ENCODE assay signal across 17 cellular contexts in the genomic region with DNA sequence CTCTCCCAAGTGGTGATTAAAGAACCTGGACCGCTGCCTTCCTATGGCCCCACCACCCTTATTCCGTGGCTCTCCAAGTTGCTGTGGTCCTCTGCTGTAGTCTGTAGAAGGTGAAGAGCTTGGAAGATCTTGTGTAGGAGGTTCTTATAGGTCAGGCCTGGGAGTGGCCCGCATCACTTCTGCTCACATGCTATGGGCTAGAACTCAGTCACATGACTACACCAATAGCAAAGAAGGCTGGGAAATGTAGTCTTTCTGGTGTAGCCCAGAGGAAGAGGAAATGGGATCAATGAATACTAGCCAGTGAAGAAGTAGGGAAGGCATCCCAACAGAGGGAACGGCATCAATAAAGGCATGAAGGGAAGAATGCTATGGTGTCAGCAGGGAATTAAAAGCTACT. TPM values are rescaled to one million over a fixed set of nuclear protein-coding genes. Genes with fewer than 3 reads are reported as not detected.
DNase-seq lines count a peak whose midpoint lies in the region; ATAC-seq, FAIRE-seq and TF ChIP-seq lines count a peak whose summit lies in the region.
"Had no signal": no experiment of that assay in that cellular context is flagged by ENCODE, and none has a peak within 500 bp of the region (broad histone marks: within the 10 kb centered on the region; RNA-seq: fewer than 3 reads in every experiment).

No MANE protein-coding gene starts in this region.

- H3K4me3 Mint-ChIP-seq in activated CD4-positive, alpha-beta T cell treated with anti-CD3 and anti-CD28 coated beads, Interleukin-2, amount 10 ng/mL, durations not matched to agents 24 days and 14 days, result no peak overlapping the region
- no peak overlapping the region for H3K4me3 Mint-ChIP-seq in stimulated activated memory B cell treated with anti-CD40 and anti-IgM and Interleukin-4, amounts not matched to agents 10 μg/mL and 1 μg/mL and 100 μg/mL, for 72 hours
- no peak overlapping the region for H3K4me3 Mint-ChIP-seq in nephron progenitor cell
- no peak overlapping the region for H3K4me3 Mint-ChIP-seq in activated CD8-positive, alpha-beta memory T cell treated with anti-CD3 and anti-CD28 coated beads, Interleukin-2, amount 10 ng/mL, durations not matched to agents 7 days and 5 days
- H3K4me3 Mint-ChIP-seq: HFFc6 had no signal

- ATAC-seq in K562 (peak; percentile 97), GM19023 (IDR thresholded peaks at IDR 0.05; ENCODE audit: unreplicated experiment) (no peak)
- peak; percentile 67 for ATAC-seq in stimulated activated memory B cell treated with anti-CD40 and anti-IgM and Interleukin-4, amounts not matched to agents 10 μg/mL and 1 μg/mL and 100 μg/mL, for 72 hours
- no peak for ATAC-seq in activated CD8-positive, alpha-beta memory T cell treated with anti-CD3 and anti-CD28 coated beads, Interleukin-2, amount 10 ng/mL, durations not matched to agents 7 days and 5 days
- ATAC-seq: gastrocnemius medialis had no signal

- TF ChIP-seq RAD21 in K562 (CRISPR knock-in tag; conservative IDR thresholded peaks at IDR 0.05 in 1 of 2, IDR thresholded peaks at IDR 0.05 in 1 of 2), result no peak

- intact Hi-C loops in activated CD4-positive, alpha-beta T cell treated with anti-CD3 and anti-CD28 coated beads, Interleukin-2, amount 10 ng/mL, durations not matched to agents 24 days and 14 days (cut with micrococcal nuclease), result loop anchor here (1.0 kb wide), 1 partner anchor 41 kb away; the partner anchor contains the start of gene AOAH
- intact Hi-C loops in K562 (cut with micrococcal nuclease), result no loop called here

- no peaks in the 10 kb centered on the region for H3K36me3 Mint-ChIP-seq in activated CD4-positive, alpha-beta T cell treated with anti-CD3 and anti-CD28 coated beads, Interleukin-2, amount 10 ng/mL, durations not matched to agents 24 days and 14 days (ENCODE audit: low read depth)
- H3K36me3 Mint-ChIP-seq in stimulated activated memory B cell treated with anti-CD40 and anti-IgM and Interleukin-4, amounts not matched to agents 10 μg/mL and 1 μg/mL and 100 μg/mL, for 72 hours, result no peaks in the 10 kb centered on the region
- H3K36me3 Mint-ChIP-seq in nephron progenitor cell (ENCODE audit: low read depth), result no peaks in the 10 kb centered on the region
- peaks cover 2% of the 10 kb centered on the region for H3K36me3 Mint-ChIP-seq in activated CD8-positive, alpha-beta memory T cell treated with anti-CD3 and anti-CD28 coated beads, Interleukin-2, amount 10 ng/mL, durations not matched to agents 7 days and 5 days

- H3K9me3 Mint-ChIP-seq in activated CD4-positive, alpha-beta T cell treated with anti-CD3 and anti-CD28 coated beads, Interleukin-2, amount 10 ng/mL, durations not matched to agents 24 days and 14 days, result peaks cover 5% of the 10 kb centered on the region
- peaks cover 3% of the 10 kb centered on the region for H3K9me3 Mint-ChIP-seq in stimulated activated memory B cell treated with anti-CD40 and anti-IgM and Interleukin-4, amounts not matched to agents 10 μg/mL and 1 μg/mL and 100 μg/mL, for 72 hours
- H3K9me3 Mint-ChIP-seq in nephron progenitor cell, result peaks cover 2% of the 10 kb centered on the region
- peaks cover 2% of the 10 kb centered on the region for H3K9me3 Mint-ChIP-seq in activated CD8-positive, alpha-beta memory T cell treated with anti-CD3 and anti-CD28 coated beads, Interleukin-2, amount 10 ng/mL, durations not matched to agents 7 days and 5 days (ENCODE audit: low read depth)

- H3K27ac ChIP-seq in K562 (ENCODE audit: extremely low read depth, low read depth, low read length), result no peak overlapping the region
- H3K27ac ChIP-seq: gastrocnemius medialis, ovary, SK-N-MC, VCaP had no signal

- H3K9ac ChIP-seq in K562 (ENCODE audit: insufficient read depth in 1 of 2, low read depth in 2 of 2, low read length in 2 of 2), result no peak overlapping the region

- peak; percentile 60 for FAIRE-seq in K562 (lab: Jason Lieb, UNC)
- FAIRE-seq: endometrium, islet of Langerhans had no signal

- no peaks in the 10 kb centered on the region for H3K9me3 ChIP-seq in K562 (replicated peaks; ENCODE audit: control insufficient read depth, insufficient read depth, low read depth, low read length)
- H3K9me3 ChIP-seq: gastrocnemius medialis, ovary had no signal

- CTCF ChIA-PET in K562 (lab: Yijun Ruan, JAX; ENCODE audit: low intra/inter-chr PET ratio), result no interaction called here
- CTCF ChIA-PET in activated CD8-positive, alpha-beta memory T cell treated with anti-CD3 and anti-CD28 coated beads, Interleukin-2, amount 10 ng/mL, durations not matched to agents 7 days and 5 days (lab: Charles Lee), result interaction anchor here (2.6 kb wide), 1 partner anchor 11 kb away, joined by 7 read pairs; no protein-coding TSS in a partner anchor

- no peak for TF ChIP-seq POLR2A in K562 (conservative IDR thresholded peaks at IDR 0.05)

- peak overlapping the region; percentile 13 for H3K27ac Mint-ChIP-seq in activated CD4-positive, alpha-beta T cell treated with anti-CD3 and anti-CD28 coated beads, Interleukin-2, amount 10 ng/mL, durations not matched to agents 24 days and 14 days
- H3K27ac Mint-ChIP-seq in stimulated activated memory B cell treated with anti-CD40 and anti-IgM and Interleukin-4, amounts not matched to agents 10 μg/mL and 1 μg/mL and 100 μg/mL, for 72 hours, result no peak overlapping the region
- no peak overlapping the region for H3K27ac Mint-ChIP-seq in nephron progenitor cell
- H3K27ac Mint-ChIP-seq in activated CD8-positive, alpha-beta memory T cell treated with anti-CD3 and anti-CD28 coated beads, Interleukin-2, amount 10 ng/mL, durations not matched to agents 7 days and 5 days, result no peak overlapping the region
- H3K27ac Mint-ChIP-seq: HFFc6 had no signal

- H3K36me3 ChIP-seq in K562 (ENCODE audit: control insufficient read depth, insufficient read depth, low read length), result no peaks in the 10 kb centered on the region
- H3K36me3 ChIP-seq: gastrocnemius medialis, ovary had no signal

- no TSS peak for BruUV-seq in K562 (replicated peaks; lab: Mats Ljungman, UMichigan)

- DNase-seq in activated CD4-positive, alpha-beta T cell treated with anti-CD3 and anti-CD28 coated beads, Interleukin-2, amount 10 ng/mL, durations not matched to agents 24 days and 14 days, result no peak
- no peak for DNase-seq in activated CD4-positive, alpha-beta T cell treated with anti-CD3 and anti-CD28 coated beads for 1 hour
- DNase-seq in MV-4-11 (lab: John Stamatoyannopoulos, UW) (peak; percentile 54), K562 (ENCODE audit: extremely low read depth in 1 of 4, low spot score in 3 of 4) (peak; percentile 14 to 30 (median 22)), nephron progenitor cell (no peak)
- DNase-seq in activated CD8-positive, alpha-beta memory T cell treated with anti-CD3 and anti-CD28 coated beads, Interleukin-2, amount 10 ng/mL, durations not matched to agents 7 days and 5 days, result no peak
- DNase-seq: gastrocnemius medialis, HFFc6, NCI-H1048, ovary had no signal

- H3K4me2 ChIP-seq in K562 (ENCODE audit: insufficient read depth, low read length), result peak overlapping the region; percentile 17; the same call in 1 of the 2 replicates
- H3K4me2 ChIP-seq: smooth muscle cell had no signal

- H3K9me1 ChIP-seq in K562 (ENCODE audit: control insufficient read depth, insufficient read depth, low read length), result no peaks in the 10 kb centered on the region

- in situ Hi-C loops in K562 (cut with MboI), result no loop called here

- no peaks in the 10 kb centered on the region for H3K27me3 Mint-ChIP-seq in activated CD4-positive, alpha-beta T cell treated with anti-CD3 and anti-CD28 coated beads, Interleukin-2, amount 10 ng/mL, durations not matched to agents 24 days and 14 days
- H3K27me3 Mint-ChIP-seq in stimulated activated memory B cell treated with anti-CD40 and anti-IgM and Interleukin-4, amounts not matched to agents 10 μg/mL and 1 μg/mL and 100 μg/mL, for 72 hours, result no peaks in the 10 kb centered on the region
- H3K27me3 Mint-ChIP-seq in nephron progenitor cell (ENCODE audit: low read depth, poor library complexity), result peaks cover 4% of the 10 kb centered on the region
- H3K27me3 Mint-ChIP-seq in activated CD8-positive, alpha-beta memory T cell treated with anti-CD3 and anti-CD28 coated beads, Interleukin-2, amount 10 ng/mL, durations not matched to agents 7 days and 5 days, result peaks cover 5% of the 10 kb centered on the region

- H4K20me1 ChIP-seq in K562 (replicated peaks; ENCODE audit: control insufficient read depth, insufficient read depth, low read length), result no peaks in the 10 kb centered on the region

- H3K27me3 ChIP-seq in K562 (ENCODE audit: control insufficient read depth in 2 of 2, insufficient read depth in 2 of 2, low read length in 2 of 2), result no peaks in the 10 kb centered on the region
- H3K27me3 ChIP-seq: gastrocnemius medialis, ovary had no signal

- H3K4me1 ChIP-seq in K562 (replicated peaks in 1 of 2; ENCODE audit: control insufficient read depth in 2 of 2, insufficient read depth in 2 of 2, low read length in 2 of 2), result no peaks in the 10 kb centered on the region; a peak in 1 of 5 replicates
- H3K4me1 ChIP-seq: gastrocnemius medialis had no signal

- TF ChIP-seq EP300 in K562 (IDR thresholded peaks at IDR 0.05; ENCODE audit: low read length), result no peak

- H3K4me1 Mint-ChIP-seq in activated CD4-positive, alpha-beta T cell treated with anti-CD3 and anti-CD28 coated beads, Interleukin-2, amount 10 ng/mL, durations not matched to agents 24 days and 14 days, result peaks cover 15% of the 10 kb centered on the region
- H3K4me1 Mint-ChIP-seq in stimulated activated memory B cell treated with anti-CD40 and anti-IgM and Interleukin-4, amounts not matched to agents 10 μg/mL and 1 μg/mL and 100 μg/mL, for 72 hours, result no peaks in the 10 kb centered on the region
- H3K4me1 Mint-ChIP-seq in nephron progenitor cell, result peaks cover 11% of the 10 kb centered on the region
- H3K4me1 Mint-ChIP-seq in activated CD8-positive, alpha-beta memory T cell treated with anti-CD3 and anti-CD28 coated beads, Interleukin-2, amount 10 ng/mL, durations not matched to agents 7 days and 5 days, result peaks cover 17% of the 10 kb centered on the region

- 0% methylated on average over 4 of the region's 4 CpGs for whole genome bisulfite sequencing in K562 (ENCODE audit: insufficient coverage, low coverage, missing lambda C conversion rate)

- peak overlapping the region; percentile 48; the same call in 1 of the 2 replicates for H2AFZ ChIP-seq in K562 (ENCODE audit: low read depth, low read length)

- TF ChIP-seq CTCF in K562 (IDR thresholded peaks at IDR 0.05 in 2 of 3, conservative IDR thresholded peaks at IDR 0.05 in 1 of 3; ENCODE audit: insufficient read depth in 2 of 3, low read depth in 1 of 3, low read length in 3 of 3) (no peak), nephron progenitor cell (IDR thresholded peaks at IDR 0.05) (no peak)

- POLR2A ChIA-PET in K562 (lab: Yijun Ruan, JAX), result no interaction called here

- no peaks in the 10 kb centered on the region for H3K79me2 ChIP-seq in K562 (ENCODE audit: control insufficient read depth, insufficient read depth, low read length)

- H3K4me3 ChIP-seq in K562, result no peak overlapping the region
- H3K4me3 ChIP-seq: gastrocnemius medialis, ovary, SK-N-MC, smooth muscle cell had no signal

RNA-seq across cellular contexts. Expression of gene AOAH, which starts 41.3 kb away (rescaled TPM):
- total RNA-seq in activated CD4-positive, alpha-beta T cell treated with anti-CD3 and anti-CD28 coated beads, Interleukin-2, amount 10 ng/mL, durations not matched to agents 24 days and 14 days, result 17.6 and 17.8 TPM in 2 replicates
- not detected in 2 replicates for total RNA-seq in K562 (2011; cell fraction: chromatin; rRNA removed; ENCODE audit: low replicate concordance)
- total RNA-seq in K562 (2011; cell fraction: nucleolus; rRNA removed), result not detected in 2 replicates
- not detected in 2 replicates for total RNA-seq in K562 (2011; cell fraction: nucleoplasm; rRNA removed)
- not detected in 2 replicates for total RNA-seq in K562 (2014; rRNA removed)
- not detected in 2 replicates for total RNA-seq in K562 (2014; rRNA removed; fragmentation: Illumina TruSeq; extraction: Trizol)
- total RNA-seq in K562 (2015; rRNA removed; fragmentation: Illumina TruSeq; extraction: Trizol), result not detected in 2 replicates
- 0.18 TPM in 1 of 2 replicates, not detected in the other for total RNA-seq in K562 (2021)
- polyA plus RNA-seq in K562 (2011; rRNA removed), result not detected in 2 replicates
- not detected in 2 replicates for polyA plus RNA-seq in K562 (2011; cell fraction: cytosol; rRNA removed)
- not detected in 2 replicates for polyA plus RNA-seq in K562 (2011; cell fraction: nucleus; rRNA removed)
- not detected in 2 replicates for polyA plus RNA-seq in K562 (2012)
- polyA plus RNA-seq in K562 (2014; fragmentation: Illumina TruSeq; extraction: Trizol), result not detected in 2 replicates
- not detected for polyA plus RNA-seq in K562 (2014; fragmentation: Nextera tagmentation; extraction: Ambion mirVana)
- not detected in 2 replicates for polyA plus RNA-seq in K562 (2014; rRNA removed)
- not detected in 2 replicates for polyA minus RNA-seq in K562 (2011; rRNA and poly(A)+ RNA removed)
- polyA minus RNA-seq in K562 (2011; cell fraction: cytosol; rRNA and poly(A)+ RNA removed), result not detected in 2 replicates
- not detected in 2 replicates for polyA minus RNA-seq in K562 (2011; cell fraction: nucleus; rRNA and poly(A)+ RNA removed)
- 10 to 100 TPM; 44.5 to 48.8 TPM for total RNA-seq in activated CD8-positive, alpha-beta memory T cell treated with anti-CD3 and anti-CD28 coated beads, Interleukin-2, amount 10 ng/mL, durations not matched to agents 7 days and 5 days
- total RNA-seq: HFFc6, smooth muscle cell had no signal
- polyA plus RNA-seq: smooth muscle cell had no signal

Comparison
In these comparisons a context has a peak if more than half of its experiments do, and no peak if none do; other contexts are left out.
1. DNase-seq: peak in MV-4-11 (single experiment) and K562 (4 of 4); none in activated CD4-positive, alpha-beta T cell treated with anti-CD3 and anti-CD28 coated beads, Interleukin-2, amount 10 ng/mL, durations not matched to agents 24 days and 14 days (single experiment), activated CD4-positive, alpha-beta T cell treated with anti-CD3 and anti-CD28 coated beads for 1 hour (single experiment), nephron progenitor cell (single experiment) and activated CD8-positive, alpha-beta memory T cell treated with anti-CD3 and anti-CD28 coated beads, Interleukin-2, amount 10 ng/mL, durations not matched to agents 7 days and 5 days (single experiment).
2. ATAC-seq: peak in K562 (single experiment) and stimulated activated memory B cell treated with anti-CD40 and anti-IgM and Interleukin-4, amounts not matched to agents 10 μg/mL and 1 μg/mL and 100 μg/mL, for 72 hours (single experiment); none in GM19023 (single experiment) and activated CD8-positive, alpha-beta memory T cell treated with anti-CD3 and anti-CD28 coated beads, Interleukin-2, amount 10 ng/mL, durations not matched to agents 7 days and 5 days (single experiment).
3. RNA of gene AOAH, which starts 41.3 kb away (total RNA-seq): 44.5 to 48.8 TPM in activated CD8-positive, alpha-beta memory T cell treated with anti-CD3 and anti-CD28 coated beads, Interleukin-2, amount 10 ng/mL, durations not matched to agents 7 days and 5 days and 17.6 to 17.8 TPM in activated CD4-positive, alpha-beta T cell treated with anti-CD3 and anti-CD28 coated beads, Interleukin-2, amount 10 ng/mL, durations not matched to agents 24 days and 14 days; 0.18 TPM in K562; every median in the first group is over 10 times any median in the second.